ENCODE assay signal across 8 cellular contexts in the genomic region with DNA sequence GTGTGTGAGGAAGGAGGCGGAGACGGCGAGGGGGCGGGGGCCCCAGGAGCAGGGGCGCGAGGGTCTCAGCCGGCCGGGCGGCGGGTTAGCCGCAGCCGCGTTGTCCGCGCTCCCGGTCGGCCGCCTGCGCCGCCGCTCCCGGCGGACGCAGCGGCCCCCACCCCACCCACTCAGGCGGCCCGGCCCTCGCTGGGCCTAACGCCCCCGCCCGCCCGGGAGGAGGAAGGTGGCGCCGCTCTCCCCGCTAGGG. TPM values are rescaled to one million over a fixed set of nuclear protein-coding genes. Genes with fewer than 3 reads are reported as not detected.
DNase-seq lines count a peak whose midpoint lies in the region; ATAC-seq lines count a peak whose summit lies in the region.

Gene FCHSD2 (minus strand): TSS at position 191 of the 250 bp plus-strand sequence. CDS start 441 bp downstream, outside the sequence.

- DNase-seq in activated CD8-positive, alpha-beta memory T cell treated with anti-CD3 and anti-CD28 coated beads, Interleukin-2, amount 50 U/mL, for 4 hours, result no peak
- no peak for DNase-seq in stimulated activated naive B cell treated with anti-CD40 and anti-IgM and Interleukin-4, amounts not matched to agents 10 μg/mL and 1 μg/mL and 100 μg/mL, for 72 hours
- DNase-seq in HUDEP-2 (lab: John Stamatoyannopoulos, UW; ENCODE audit: unreplicated experiment in 76 of 76), result no peak

- peak within 1 kb of the TSS; percentile 96 for H3K27ac ChIP-seq in angular gyrus (ENCODE audit: low read depth, low read length)
- no peak within 1 kb of the TSS for H3K27ac ChIP-seq in iPS-20b (ENCODE audit: low read length)

- ATAC-seq in stimulated activated naive B cell treated with anti-CD40 and anti-IgM and Interleukin-4, amounts not matched to agents 10 μg/mL and 1 μg/mL and 100 μg/mL, for 72 hours (replicated peaks), result no peak
- ATAC-seq in HG03439 (IDR thresholded peaks at IDR 0.05; ENCODE audit: unreplicated experiment), result no peak
- ATAC-seq in HG02870 (IDR thresholded peaks at IDR 0.05; ENCODE audit: unreplicated experiment), result no peak

- peak within 1 kb of the TSS; percentile 80 for H3K9ac ChIP-seq in iPS-20b (ENCODE audit: low read depth, low read length)

- no peaks in the 10 kb centered on the region for H3K36me3 ChIP-seq in iPS-20b (ENCODE audit: insufficient read depth, low read depth, low read length)

- H3K36me3 Mint-ChIP-seq in stimulated activated naive B cell treated with anti-CD40 and anti-IgM and Interleukin-4, amounts not matched to agents 10 μg/mL and 1 μg/mL and 100 μg/mL, for 72 hours, result peaks cover 19 to 30% of the 10 kb centered on the region in 2 donors

- H3K9me3 ChIP-seq in iPS-20b (ENCODE audit: insufficient read depth, low read depth, low read length), result no peaks in the 10 kb centered on the region

- H3K4me1 Mint-ChIP-seq in stimulated activated naive B cell treated with anti-CD40 and anti-IgM and Interleukin-4, amounts not matched to agents 10 μg/mL and 1 μg/mL and 100 μg/mL, for 72 hours, result peaks cover 40 to 73% of the 10 kb centered on the region in 2 donors

- no peaks in the 10 kb centered on the region for H3K27me3 Mint-ChIP-seq in stimulated activated naive B cell treated with anti-CD40 and anti-IgM and Interleukin-4, amounts not matched to agents 10 μg/mL and 1 μg/mL and 100 μg/mL, for 72 hours

- H3K27ac Mint-ChIP-seq in stimulated activated naive B cell treated with anti-CD40 and anti-IgM and Interleukin-4, amounts not matched to agents 10 μg/mL and 1 μg/mL and 100 μg/mL, for 72 hours, result peak within 1 kb of the TSS; percentile 99

- CTCF ChIA-PET in activated CD8-positive, alpha-beta memory T cell treated with anti-CD3 and anti-CD28 coated beads for 36 hours (lab: Charles Lee), result interaction anchor here (0.6 to 2.0 kb wide), 10 partner anchors 11 to 270 kb away, joined by 3 to 16 read pairs (median 4); no protein-coding TSS in a partner anchor

- POLR2A ChIA-PET in activated CD8-positive, alpha-beta memory T cell treated with anti-CD3 and anti-CD28 coated beads for 36 hours (lab: Charles Lee), result interaction anchor here (0.6 to 1.0 kb wide), 6 partner anchors 9 to 329 kb away, joined by 3 to 7 read pairs (median 3); no protein-coding TSS in a partner anchor

- peak within 1 kb of the TSS; percentile 99 for H3K4me3 Mint-ChIP-seq in stimulated activated naive B cell treated with anti-CD40 and anti-IgM and Interleukin-4, amounts not matched to agents 10 μg/mL and 1 μg/mL and 100 μg/mL, for 72 hours

- peak within 1 kb of the TSS; percentile 80 for H3K4me3 ChIP-seq in iPS-20b (ENCODE audit: low read length)

- peaks cover 18% of the 10 kb centered on the region for H3K4me1 ChIP-seq in iPS-20b (ENCODE audit: insufficient read depth, low read length)

- no peaks in the 10 kb centered on the region for H3K9me3 Mint-ChIP-seq in stimulated activated naive B cell treated with anti-CD40 and anti-IgM and Interleukin-4, amounts not matched to agents 10 μg/mL and 1 μg/mL and 100 μg/mL, for 72 hours

- H3K27me3 ChIP-seq in iPS-20b (ENCODE audit: insufficient read depth, low read length), result peaks cover 42% of the 10 kb centered on the region

RNA-seq across cellular contexts. Expression of gene FCHSD2, which starts in this region (rescaled TPM):
- total RNA-seq in activated CD8-positive, alpha-beta memory T cell treated with anti-CD3 and anti-CD28 coated beads for 36 hours, result 10 to 100 TPM; 29.2 to 30.8 TPM
